In genomic region chr18:833197-833596, GRCh38 we compare ENCODE assay signal across 18 cellular contexts. TPM values are rescaled to one million over a fixed set of nuclear protein-coding genes. Genes with fewer than 3 reads are reported as not detected.
A peak's percentile ranks its signal among the peaks of the same experiment; 100 is the strongest.
DNase-seq lines count a peak whose midpoint lies in the region; ATAC-seq, FAIRE-seq and TF ChIP-seq lines count a peak whose summit lies in the region.
"Had no signal": no experiment of that assay in that cellular context is flagged by ENCODE, and none has a peak within 500 bp of the region (broad histone marks: within the 10 kb centered on the region; RNA-seq: fewer than 3 reads in every experiment).

No MANE protein-coding gene starts in this region.

- TF ChIP-seq RAD21 in HepG2 (CRISPR knock-in tag; IDR thresholded peaks at IDR 0.05), result no peak

- H3K4me1 ChIP-seq in HepG2 (ENCODE audit: insufficient read depth, low read length), result peaks cover 57% of the 10 kb centered on the region

- H3K4me1 Mint-ChIP-seq in Calu3 (ENCODE audit: low read depth, unreplicated experiment), result peaks cover 22% of the 10 kb centered on the region
- peaks cover 26% of the 10 kb centered on the region for H3K4me1 Mint-ChIP-seq in type B pancreatic cell (ENCODE audit: unreplicated experiment)

- no peak for TF ChIP-seq POLR2A in HepG2 (IDR thresholded peaks at IDR 0.05; ENCODE audit: insufficient read depth in 1 of 2, low read depth in 2 of 2, low read length in 2 of 2)

- H3K9me3 Mint-ChIP-seq in Calu3 (ENCODE audit: low read depth, unreplicated experiment), result no peaks in the 10 kb centered on the region
- H3K9me3 Mint-ChIP-seq in type B pancreatic cell, result no peaks in the 10 kb centered on the region
- H3K9me3 Mint-ChIP-seq: HFFc6 had no signal

- no peak for ATAC-seq in HepG2
- no peak for ATAC-seq in HG02642 (IDR thresholded peaks at IDR 0.05; ENCODE audit: poor library complexity, unreplicated experiment)
- ATAC-seq: HCT116 had no signal

- H3K27ac ChIP-seq in WERI-Rb-1 (no peak overlapping the region), HepG2 (ENCODE audit: extremely low read length, insufficient read depth, low read length) (no peak overlapping the region)
- H3K27ac ChIP-seq: BLaER1 had no signal

- no peaks in the 10 kb centered on the region for H4K20me1 ChIP-seq in HepG2 (ENCODE audit: insufficient read depth, low read length)
- H4K20me1 ChIP-seq: BLaER1 had no signal

- BruUV-seq in Calu3 (replicated peaks; lab: Mats Ljungman, UMichigan) (no TSS peak), HepG2 (replicated peaks; lab: Mats Ljungman, UMichigan) (no TSS peak)

- no peak overlapping the region for H3K4me3 Mint-ChIP-seq in Calu3 (ENCODE audit: low read depth, unreplicated experiment)
- H3K4me3 Mint-ChIP-seq in type B pancreatic cell, result no peak overlapping the region
- H3K4me3 Mint-ChIP-seq: HFFc6 had no signal

- intact Hi-C loops in Calu3 (cut with micrococcal nuclease; ENCODE audit: unreplicated experiment), result no loop called here
- intact Hi-C loops in HepG2 (cut with micrococcal nuclease; ENCODE audit: unreplicated experiment), result loop anchor here (2.0 to 10.0 kb wide), 2 partner anchors 178 to 208 kb away; partner anchors contain the start of gene TYMS

- no peak overlapping the region for H3K9ac ChIP-seq in HepG2 (ENCODE audit: insufficient read depth, low read depth, low read length)
- H3K9ac ChIP-seq: BLaER1 had no signal

- H3K4me2 ChIP-seq in HepG2 (ENCODE audit: low read depth, low read length), result peak overlapping the region; percentile 23; the same call in 1 of the 2 replicates
- H3K4me2 ChIP-seq: BLaER1 had no signal

- H3K9me3 ChIP-seq in WERI-Rb-1 (ENCODE audit: severe bottlenecking) (no peaks in the 10 kb centered on the region), HepG2 (ENCODE audit: low read length) (no peaks in the 10 kb centered on the region)
- H3K9me3 ChIP-seq: BLaER1 had no signal

- DNase-seq in Calu3, result no peak
- peak; percentile 55 for DNase-seq in WERI-Rb-1
- DNase-seq in HepG2 (ENCODE audit: low spot score), result no peak
- peak; percentile 25 for DNase-seq in type B pancreatic cell (ENCODE audit: extremely low spot score, unreplicated experiment)
- DNase-seq in iPS-NIHi11 (ENCODE audit: low spot score), result no peak
- no peak for DNase-seq in DMS153 (lab: John Stamatoyannopoulos, UW)
- DNase-seq: 8988T; CD4-positive, alpha-beta memory T cell; DMS 273 treated with DMSO at 0.1 percent for 48 hours; GOT3; H7; HFFc6 had no signal

- TF ChIP-seq CTCF in Calu3 (IDR thresholded peaks at IDR 0.05; ENCODE audit: unreplicated experiment), result no peak
- no peak for TF ChIP-seq CTCF in WERI-Rb-1 (IDR thresholded peaks at IDR 0.05; ENCODE audit: low read depth, low read length)
- TF ChIP-seq CTCF in HepG2 (CRISPR knock-in tag; IDR thresholded peaks at IDR 0.05), result no peak
- TF ChIP-seq CTCF in type B pancreatic cell (conservative IDR thresholded peaks at IDR 0.05), result no peak

- no peaks in the 10 kb centered on the region for H3K36me3 Mint-ChIP-seq in Calu3 (ENCODE audit: insufficient read depth, unreplicated experiment)
- H3K36me3 Mint-ChIP-seq in type B pancreatic cell, result no peaks in the 10 kb centered on the region
- H3K36me3 Mint-ChIP-seq: CD14-positive monocyte; CD4-positive, alpha-beta memory T cell had no signal

- no peak overlapping the region for H3K4me3 ChIP-seq in WERI-Rb-1 (ENCODE audit: low read depth, low read length)
- no peak overlapping the region for H3K4me3 ChIP-seq in HepG2 (replicated peaks in 1 of 3; ENCODE audit: insufficient read depth in 1 of 3, low read depth in 2 of 3, low read length in 3 of 3)
- H3K4me3 ChIP-seq: BLaER1 had no signal

- 62% methylated on average over 4 of the region's 4 CpGs for WGBS in HepG2 (ENCODE audit: low lambda C conversion rate)

- in situ Hi-C loops in HepG2 (cut with HindIII; ENCODE audit: extremely low pct_ligation_motif_present, low pct_unique_long_range_greater_than_20kb), result loop anchor here (5.0 to 25.0 kb wide), 2 partner anchors 91 to 221 kb away; no protein-coding TSS in a partner anchor

- no peaks in the 10 kb centered on the region for H3K79me2 ChIP-seq in HepG2 (ENCODE audit: insufficient read depth, low read length)

- CTCF ChIA-PET in Calu3 (lab: Charles Lee) (interaction anchor here (0.7 kb wide), 1 partner anchor 555 kb away, joined by 3 read pairs; no protein-coding TSS in a partner anchor), HepG2 (lab: Yijun Ruan, JAX; ENCODE audit: low intra/inter-chr PET ratio, low total read pairs) (no interaction called here)

- POLR2A ChIA-PET in HepG2 (lab: Yijun Ruan, JAX), result interaction anchor here (1.5 kb wide), 1 partner anchor 21 kb away, joined by 10 read pairs; the partner anchor contains the start of gene YES1

- H2AFZ ChIP-seq in HepG2 (ENCODE audit: low read length), result no peak overlapping the region

- H3K27me3 ChIP-seq in WERI-Rb-1 (ENCODE audit: insufficient read depth, low read depth, severe bottlenecking) (no peaks in the 10 kb centered on the region), HepG2 (ENCODE audit: control insufficient read depth in 1 of 2, insufficient read depth in 2 of 2, low read length in 2 of 2) (0 out of 5 replicates have a peak, but pooled peaks cover 0 to 3% of the 10 kb centered on the region in 2 experiments)
- H3K27me3 ChIP-seq: BLaER1 had no signal

- no peaks in the 10 kb centered on the region for H3K36me3 ChIP-seq in WERI-Rb-1
- H3K36me3 ChIP-seq in HepG2 (replicated peaks in 1 of 2; ENCODE audit: control insufficient read depth in 1 of 2, insufficient read depth in 2 of 2, low read length in 2 of 2), result no peaks in the 10 kb centered on the region
- H3K36me3 ChIP-seq: BLaER1 had no signal

- H3K27me3 Mint-ChIP-seq in Calu3 (ENCODE audit: unreplicated experiment) (peaks cover 13% of the 10 kb centered on the region), type B pancreatic cell (peaks cover 22% of the 10 kb centered on the region)

- FAIRE-seq in HepG2 (lab: Jason Lieb, UNC), result no peak
- FAIRE-seq: G401.6, GM12891 had no signal

- TF ChIP-seq EP300 in HepG2 (IDR thresholded peaks at IDR 0.05; ENCODE audit: low read depth in 2 of 2, low read length in 2 of 2), result no peak
- no peak for TF ChIP-seq EP300 in HepG2 (CRISPR knock-in tag; IDR thresholded peaks at IDR 0.05; ENCODE audit: borderline replicate concordance)

- H3K27ac Mint-ChIP-seq in Calu3 (ENCODE audit: unreplicated experiment) (peak overlapping the region; percentile 10), type B pancreatic cell (no peak overlapping the region)
- H3K27ac Mint-ChIP-seq: CD14-positive monocyte; CD4-positive, alpha-beta memory T cell; HFFc6 had no signal

TF ChIP-seq in HepG2, 621 proteins besides CTCF, POLR2A, EP300 and RAD21 (continues in another document):
- TF ChIP-seq RBAK (CRISPR knock-in tag; IDR thresholded peaks at IDR 0.05), result no peak
- TF ChIP-seq ZNF83 (CRISPR knock-in tag; IDR thresholded peaks at IDR 0.05; ENCODE audit: borderline replicate concordance), result no peak
- no peak for TF ChIP-seq ZNF282 (IDR thresholded peaks at IDR 0.05; ENCODE audit: partially characterized antibody)
- no peak for TF ChIP-seq ZFP36 (IDR thresholded peaks at IDR 0.05; ENCODE audit: borderline replicate concordance, low read depth, low read length, partially characterized antibody)
- no peak for TF ChIP-seq FOXO4 (CRISPR knock-in tag; conservative IDR thresholded peaks at IDR 0.05)
- no peak for TF ChIP-seq ERF (CRISPR knock-in tag; IDR thresholded peaks at IDR 0.05)
- no peak for TF ChIP-seq BCL6 (CRISPR knock-in tag; IDR thresholded peaks at IDR 0.05)
- TF ChIP-seq ARNTL (CRISPR knock-in tag; IDR thresholded peaks at IDR 0.05), result no peak
- no peak for TF ChIP-seq HMGA1 (CRISPR knock-in tag; conservative IDR thresholded peaks at IDR 0.05)
- TF ChIP-seq ZNF563 (CRISPR knock-in tag; IDR thresholded peaks at IDR 0.05), result no peak
- TF ChIP-seq REPIN1 (CRISPR knock-in tag; IDR thresholded peaks at IDR 0.05; ENCODE audit: borderline replicate concordance, low read depth), result no peak

RNA-seq across cellular contexts. Expression of gene YES1, which starts 21.2 kb away (rescaled TPM):
- total RNA-seq in Calu3 (2022) (58.4 and 61.2 TPM in 2 replicates), HepG2 (2016; rRNA removed; fragmentation: Illumina TruSeq; extraction: Trizol) (70.8 and 105 TPM in 2 replicates), type B pancreatic cell (ENCODE audit: low replicate concordance) (38.8 and 48.5 TPM in 2 replicates)
- total RNA-seq in HepG2 (2016; cell fraction: cytosol; rRNA removed; fragmentation: Illumina TruSeq; extraction: Trizol; ENCODE audit: low read depth), result 15.8 and 18.2 TPM in 2 replicates
- 69.2 and 96.9 TPM in 2 replicates for total RNA-seq in HepG2 (2016; cell fraction: insoluble cytoplasmic fraction; rRNA removed; fragmentation: Illumina TruSeq; extraction: Trizol)
- total RNA-seq in HepG2 (2016; cell fraction: membrane; rRNA removed; fragmentation: Illumina TruSeq; extraction: Trizol), result 80.5 and 89.8 TPM in 2 replicates
- total RNA-seq in HepG2 (2016; cell fraction: nucleus; rRNA removed; fragmentation: Illumina TruSeq; extraction: Trizol), result 32.4 and 40.0 TPM in 2 replicates
- 13.6 and 17.2 TPM in 2 replicates for polyA plus RNA-seq in HepG2 (2011; rRNA removed)
- polyA plus RNA-seq in HepG2 (2011; cell fraction: cytosol; rRNA removed), result 20.0 and 23.3 TPM in 2 replicates
- 12.0 and 12.1 TPM in 2 replicates for polyA plus RNA-seq in HepG2 (2011; cell fraction: nucleus; rRNA removed)
- 38.9 and 45.8 TPM in 2 replicates for polyA plus RNA-seq in HepG2 (2012)
- 10.0 and 10.4 TPM in 2 replicates for polyA plus RNA-seq in HepG2 (2016; cell fraction: cytosol; fragmentation: Illumina TruSeq; extraction: Trizol; ENCODE audit: low read depth)
- 69.0 and 76.0 TPM in 2 replicates for polyA plus RNA-seq in HepG2 (2016; cell fraction: insoluble cytoplasmic fraction; fragmentation: Illumina TruSeq; extraction: Trizol; ENCODE audit: low read depth)
- 33.4 and 35.7 TPM in 2 replicates for polyA plus RNA-seq in HepG2 (2016; cell fraction: membrane; fragmentation: Illumina TruSeq; extraction: Trizol; ENCODE audit: low read depth)
- polyA plus RNA-seq in HepG2 (2016; cell fraction: nucleus; fragmentation: Illumina TruSeq; extraction: Trizol; ENCODE audit: insufficient read depth, low read depth), result 27.3 and 29.1 TPM in 2 replicates
- 35.4 and 58.6 TPM in 2 replicates for polyA minus RNA-seq in HepG2 (2011; rRNA and poly(A)+ RNA removed; ENCODE audit: low replicate concordance)
- 29.1 and 33.4 TPM in 2 replicates for polyA minus RNA-seq in HepG2 (2011; cell fraction: cytosol; rRNA and poly(A)+ RNA removed)
- polyA minus RNA-seq in HepG2 (2011; cell fraction: nucleus; rRNA and poly(A)+ RNA removed), result 16.5 and 22.1 TPM in 2 replicates
- polyA plus RNA-seq: CD14-positive monocyte had no signal

Comparison
In these comparisons a context has a peak if more than half of its experiments do, and no peak if none do; other contexts are left out.
1. DNase-seq: peak in WERI-Rb-1 (single experiment) and type B pancreatic cell (single experiment); none in Calu3 (single experiment), HepG2 (single experiment), iPS-NIHi11 (single experiment) and DMS153 (single experiment).